In the genomic region with DNA sequence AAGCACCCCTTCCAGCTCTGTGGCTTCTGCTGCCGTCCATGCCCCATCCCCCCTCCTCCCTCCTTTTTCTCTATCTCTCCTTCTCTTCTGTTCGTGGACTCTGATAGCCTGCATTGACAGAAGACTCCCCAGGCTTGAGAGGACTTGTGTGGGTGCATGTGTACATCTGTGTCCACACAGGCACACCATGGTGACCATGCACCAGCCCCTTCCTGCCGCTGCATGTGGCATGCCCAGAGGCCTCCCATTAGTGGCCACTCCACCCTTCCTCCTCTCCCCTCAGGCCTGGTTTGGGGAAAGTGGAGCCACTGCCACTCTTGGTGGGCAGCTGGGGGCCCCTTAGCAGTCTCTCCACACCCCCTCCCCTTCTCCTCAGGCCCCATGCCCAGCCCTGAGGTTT, we compare ENCODE assay signal across 1 cellular context.
TF ChIP-seq lines count a peak whose summit lies in the region.

No MANE protein-coding gene starts in this region.

TF ChIP-seq in H1, 55 proteins besides CTCF, POLR2A, EP300 and RAD21:
- no peak for TF ChIP-seq ASH2L (IDR thresholded peaks at IDR 0.05; ENCODE audit: low read length)
- no peak for TF ChIP-seq TAF1 (IDR thresholded peaks at IDR 0.05; ENCODE audit: low read depth, low read length)
- TF ChIP-seq GTF2F1 (IDR thresholded peaks at IDR 0.05; ENCODE audit: borderline replicate concordance, low read depth, low read length), result no peak
- no peak for TF ChIP-seq SIX5 (IDR thresholded peaks at IDR 0.05; ENCODE audit: low read depth, low read length)
- TF ChIP-seq KDM1A (IDR thresholded peaks at IDR 0.05; ENCODE audit: borderline replicate concordance, low read length), result no peak
- no peak for TF ChIP-seq TEAD4 (IDR thresholded peaks at IDR 0.05; ENCODE audit: low read depth, low read length)
- no peak for TF ChIP-seq CREB1 (IDR thresholded peaks at IDR 0.05)
- TF ChIP-seq YY1 (IDR thresholded peaks at IDR 0.05; ENCODE audit: low read depth, low read length), result no peak
- TF ChIP-seq, protein P1, sequence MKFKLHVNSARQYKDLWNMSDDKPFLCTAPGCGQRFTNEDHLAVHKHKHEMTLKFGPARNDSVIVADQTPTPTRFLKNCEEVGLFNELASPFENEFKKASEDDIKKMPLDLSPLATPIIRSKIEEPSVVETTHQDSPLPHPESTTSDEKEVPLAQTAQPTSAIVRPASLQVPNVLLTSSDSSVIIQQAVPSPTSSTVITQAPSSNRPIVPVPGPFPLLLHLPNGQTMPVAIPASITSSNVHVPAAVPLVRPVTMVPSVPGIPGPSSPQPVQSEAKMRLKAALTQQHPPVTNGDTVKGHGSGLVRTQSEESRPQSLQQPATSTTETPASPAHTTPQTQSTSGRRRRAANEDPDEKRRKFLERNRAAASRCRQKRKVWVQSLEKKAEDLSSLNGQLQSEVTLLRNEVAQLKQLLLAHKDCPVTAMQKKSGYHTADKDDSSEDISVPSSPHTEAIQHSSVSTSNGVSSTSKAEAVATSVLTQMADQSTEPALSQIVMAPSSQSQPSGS (IDR thresholded peaks at IDR 0.05; ENCODE audit: low read length), result no peak
- TF ChIP-seq RFX5 (IDR thresholded peaks at IDR 0.05; ENCODE audit: borderline replicate concordance, low read depth, low read length), result no peak
- no peak for TF ChIP-seq SUZ12 (IDR thresholded peaks at IDR 0.05; ENCODE audit: low read length)
- TF ChIP-seq EZH2 (IDR thresholded peaks at IDR 0.05; ENCODE audit: low read depth, low read length, severe bottlenecking), result no peak
- no peak for TF ChIP-seq TCF12 (IDR thresholded peaks at IDR 0.05; ENCODE audit: low read depth, low read length)
